In genomic region chr5:93746406-93747056, GRCh38 we compare ENCODE assay signal across 20 cellular contexts. TPM values are rescaled to one million over a fixed set of nuclear protein-coding genes. Genes with fewer than 3 reads are reported as not detected.
DNase-seq lines count a peak whose midpoint lies in the region; ATAC-seq and TF ChIP-seq lines count a peak whose summit lies in the region.
"Had no signal": no experiment of that assay in that cellular context is flagged by ENCODE, and none has a peak within 500 bp of the region (broad histone marks: within the 10 kb centered on the region; RNA-seq: fewer than 3 reads in every experiment).

No MANE protein-coding gene starts in this region.

- H3K4me3 ChIP-seq in breast epithelium (no peak overlapping the region), adipocyte (ENCODE audit: low read length) (no peak overlapping the region), fibroblast of the aortic adventitia (ENCODE audit: low read depth, low read length) (no peak overlapping the region), lower lobe of right lung (no peak overlapping the region)
- no peak overlapping the region for H3K4me3 ChIP-seq in naive thymus-derived CD4-positive, alpha-beta T cell (ENCODE audit: low read length)
- H3K4me3 ChIP-seq: colonic mucosa, heart left ventricle had no signal

- BruUV-seq in MCF 10A (replicated peaks; lab: Mats Ljungman, UMichigan): no TSS peak

- H3K27ac ChIP-seq in breast epithelium: no peak overlapping the region
- H3K27ac ChIP-seq in lower lobe of right lung: no peak overlapping the region
- H3K27ac ChIP-seq in naive thymus-derived CD4-positive, alpha-beta T cell (ENCODE audit: low read depth, low read length): no peak overlapping the region
- H3K27ac ChIP-seq: 22Rv1, C4-2B, colonic mucosa, heart left ventricle had no signal

- no peak overlapping the region for H3K4me3 Mint-ChIP-seq in MCF 10A (ENCODE audit: unreplicated experiment)
- no peak overlapping the region for H3K4me3 Mint-ChIP-seq in naive thymus-derived CD4-positive, alpha-beta T cell
- H3K4me3 Mint-ChIP-seq: activated CD4-positive, alpha-beta T cell treated with anti-CD3 and anti-CD28 coated beads, Interleukin-2, amount 10 ng/mL, durations not matched to agents 24 days and 14 days had no signal

- H3K27me3 Mint-ChIP-seq in MCF 10A (ENCODE audit: insufficient read depth, unreplicated experiment): no peaks in the 10 kb centered on the region
- H3K27me3 Mint-ChIP-seq in naive thymus-derived CD4-positive, alpha-beta T cell: no peaks in the 10 kb centered on the region
- H3K27me3 Mint-ChIP-seq: activated CD4-positive, alpha-beta T cell treated with anti-CD3 and anti-CD28 coated beads, Interleukin-2, amount 10 ng/mL, durations not matched to agents 24 days and 14 days had no signal

- DNase-seq in MCF 10A (ENCODE audit: unreplicated experiment) (peak; percentile 1), breast epithelium (ENCODE audit: low spot score in 2 of 2) (no peak), adipocyte (ENCODE audit: low read depth) (peak; percentile 24), fibroblast of the aortic adventitia (ENCODE audit: low read depth) (peak; percentile 35), stromal cell of bone marrow (ENCODE audit: low read depth) (peak; percentile 5), lower lobe of right lung (no peak), NCI-H1417 treated with DMSO at 0.1 percent for 48 hours (lab: John Stamatoyannopoulos, UW) (no peak)
- no peak for DNase-seq in naive thymus-derived CD4-positive, alpha-beta T cell
- DNase-seq: activated CD4-positive, alpha-beta T cell treated with anti-CD3 and anti-CD28 coated beads, Interleukin-2, amount 10 ng/mL, durations not matched to agents 24 days and 14 days; activated CD8-positive, alpha-beta memory T cell treated with anti-CD3 and anti-CD28 coated beads, Interleukin-2, amount 50 U/mL, for 4 hours; activated effector memory CD4-positive, alpha-beta T cell treated with anti-CD3 and anti-CD28 coated beads, Interleukin-2, amount 50 U/mL, for 16 hours; colonic mucosa; DMS53; heart left ventricle; NCI-H1694; NCI-H510A treated with DMSO at 0.1 percent for 48 hours; stimulated activated naive CD8-positive, alpha-beta T cell treated with anti-CD3 and anti-CD28 coated beads, Interleukin-15, Interleukin-2, amounts not matched to agents 100 U/mL and 50 U/mL, for 24 hours had no signal

- H3K4me1 ChIP-seq in breast epithelium (no peaks in the 10 kb centered on the region), adipocyte (ENCODE audit: control insufficient read depth, insufficient read depth, low read length) (peaks cover 6% of the 10 kb centered on the region), lower lobe of right lung (no peaks in the 10 kb centered on the region)
- no peaks in the 10 kb centered on the region for H3K4me1 ChIP-seq in naive thymus-derived CD4-positive, alpha-beta T cell (ENCODE audit: control insufficient read depth in 2 of 2, insufficient read depth in 2 of 2, low read length in 2 of 2)
- H3K4me1 ChIP-seq: colonic mucosa, heart left ventricle had no signal

- H3K4me1 Mint-ChIP-seq in MCF 10A (ENCODE audit: insufficient read depth, unreplicated experiment): no peaks in the 10 kb centered on the region
- H3K4me1 Mint-ChIP-seq in naive thymus-derived CD4-positive, alpha-beta T cell: peaks cover 0 to 12% (median 5%) of the 10 kb centered on the region in 7 donors

- H3K9ac ChIP-seq in adipocyte (ENCODE audit: low read length): no peak overlapping the region

- H3K9me3 ChIP-seq in breast epithelium: peaks cover 0 to under 1% of the 10 kb centered on the region in 2 donors
- H3K9me3 ChIP-seq in adipocyte (ENCODE audit: control insufficient read depth, low read length): no peaks in the 10 kb centered on the region
- H3K9me3 ChIP-seq in lower lobe of right lung: no peaks in the 10 kb centered on the region
- no peaks in the 10 kb centered on the region for H3K9me3 ChIP-seq in naive thymus-derived CD4-positive, alpha-beta T cell (ENCODE audit: control insufficient read depth in 2 of 3, low read length in 3 of 3)
- H3K9me3 ChIP-seq: colonic mucosa, heart left ventricle had no signal

- H3K27me3 ChIP-seq in breast epithelium: no peaks in the 10 kb centered on the region
- H3K27me3 ChIP-seq in adipocyte (replicated peaks; ENCODE audit: control insufficient read depth, insufficient read depth, low read length): no peaks in the 10 kb centered on the region
- H3K27me3 ChIP-seq in lower lobe of right lung (ENCODE audit: low read depth): no peaks in the 10 kb centered on the region
- H3K27me3 ChIP-seq in naive thymus-derived CD4-positive, alpha-beta T cell (ENCODE audit: control insufficient read depth in 2 of 2, insufficient read depth in 2 of 2, low read length in 2 of 2): no peaks in the 10 kb centered on the region
- H3K27me3 ChIP-seq: colonic mucosa, heart left ventricle had no signal

- H3K9me3 Mint-ChIP-seq in MCF 10A (ENCODE audit: unreplicated experiment): peaks cover 13% of the 10 kb centered on the region
- H3K9me3 Mint-ChIP-seq in naive thymus-derived CD4-positive, alpha-beta T cell: peaks cover 0 to 7% (median 2%) of the 10 kb centered on the region in 11 donors

- H3K27ac Mint-ChIP-seq in MCF 10A (ENCODE audit: low read depth, unreplicated experiment): no peak overlapping the region
- H3K27ac Mint-ChIP-seq in naive thymus-derived CD4-positive, alpha-beta T cell: no peak overlapping the region
- H3K27ac Mint-ChIP-seq: activated CD4-positive, alpha-beta T cell treated with anti-CD3 and anti-CD28 coated beads, Interleukin-2, amount 10 ng/mL, durations not matched to agents 24 days and 14 days had no signal

- ATAC-seq in lower lobe of right lung: no peak
- no peak for ATAC-seq in naive thymus-derived CD4-positive, alpha-beta T cell
- ATAC-seq: HCT116; heart left ventricle; stimulated activated naive CD8-positive, alpha-beta T cell treated with anti-CD3 and anti-CD28 coated beads, Interleukin-15, Interleukin-2, amounts not matched to agents 100 U/mL and 50 U/mL, for 24 hours had no signal

- TF ChIP-seq CTCF in MCF 10A (IDR thresholded peaks at IDR 0.05; ENCODE audit: unreplicated experiment) (no peak), breast epithelium (IDR thresholded peaks at IDR 0.05) (no peak), fibroblast of the aortic adventitia (IDR thresholded peaks at IDR 0.05; ENCODE audit: insufficient read depth, low read length) (no peak), lower lobe of right lung (IDR thresholded peaks at IDR 0.05) (no peak)

- CTCF ChIA-PET in MCF 10A (lab: Yijun Ruan, JAX): interaction anchor here (0.6 to 1.3 kb wide), 4 partner anchors 54 to 865 kb away, joined by 3 to 5 read pairs (median 4); no protein-coding TSS in a partner anchor
- CTCF ChIA-PET in naive thymus-derived CD4-positive, alpha-beta T cell (lab: Charles Lee): no interaction called here

- POLR2A ChIA-PET in MCF 10A (lab: Yijun Ruan, JAX): interaction anchor here (0.9 kb wide), 1 partner anchor 9 kb away, joined by 3 read pairs; no protein-coding TSS in a partner anchor
- POLR2A ChIA-PET in naive thymus-derived CD4-positive, alpha-beta T cell (lab: Charles Lee): no interaction called here

- intact Hi-C loops in MCF 10A (cut with micrococcal nuclease): no loop called here
- intact Hi-C loops in breast epithelium (cut with DNase I; ENCODE audit: low total_unique reads): no loop called here
- intact Hi-C loops in lower lobe of right lung (cut with DNase I): no loop called here
- intact Hi-C loops in naive thymus-derived CD4-positive, alpha-beta T cell (cut with micrococcal nuclease): no loop called here

- H3K36me3 ChIP-seq in breast epithelium (no peaks in the 10 kb centered on the region), adipocyte (ENCODE audit: control insufficient read depth, insufficient read depth, low read length, severe bottlenecking) (no peaks in the 10 kb centered on the region), lower lobe of right lung (no peaks in the 10 kb centered on the region)
- peaks cover 0 to 1% (median 0%) of the 10 kb centered on the region in 3 experiments for H3K36me3 ChIP-seq in naive thymus-derived CD4-positive, alpha-beta T cell (ENCODE audit: control insufficient read depth in 2 of 3, insufficient read depth in 3 of 3, low read length in 3 of 3)
- H3K36me3 ChIP-seq: colonic mucosa, heart left ventricle had no signal

- H3K36me3 Mint-ChIP-seq in MCF 10A (ENCODE audit: insufficient read depth, unreplicated experiment): peaks cover 9% of the 10 kb centered on the region
- peaks cover 1 to 53% (median 38%) of the 10 kb centered on the region in 5 donors for H3K36me3 Mint-ChIP-seq in naive thymus-derived CD4-positive, alpha-beta T cell

- TF ChIP-seq POLR2A in breast epithelium (IDR thresholded peaks at IDR 0.05): no peak

RNA-seq across cellular contexts. Expression of gene POU5F2, which starts 5.1 kb away (rescaled TPM):
- total RNA-seq in MCF 10A (2022): 0.72 and 0.76 TPM in 2 replicates
- 10 to 100 TPM in 1 of 3 donors, 1 to 10 TPM in 2; 4.2 to 10.4 (median 6.2) TPM for total RNA-seq in breast epithelium
- total RNA-seq in fibroblast of the aortic adventitia (ENCODE audit: low replicate concordance): 1.2 and 3.1 TPM in 2 replicates
- total RNA-seq in lower lobe of right lung: 1.8 TPM
- total RNA-seq in naive thymus-derived CD4-positive, alpha-beta T cell: 1 to 10 TPM; 1.7 to 4.2 (median 1.8) TPM
- polyA plus RNA-seq in naive thymus-derived CD4-positive, alpha-beta T cell: under 1 TPM; 0.07 to 0.12 TPM

Comparison
In these comparisons a context has a peak if more than half of its experiments do, and no peak if none do; other contexts are left out.
1. DNase-seq: peak in MCF 10A (single experiment), adipocyte (single experiment), fibroblast of the aortic adventitia (single experiment) and stromal cell of bone marrow (single experiment); none in breast epithelium (0 of 2), lower lobe of right lung (single experiment), NCI-H1417 treated with DMSO at 0.1 percent for 48 hours (single experiment) and naive thymus-derived CD4-positive, alpha-beta T cell (0 of 9).